ENCODE assay signal across 8 cellular contexts in the genomic region with DNA sequence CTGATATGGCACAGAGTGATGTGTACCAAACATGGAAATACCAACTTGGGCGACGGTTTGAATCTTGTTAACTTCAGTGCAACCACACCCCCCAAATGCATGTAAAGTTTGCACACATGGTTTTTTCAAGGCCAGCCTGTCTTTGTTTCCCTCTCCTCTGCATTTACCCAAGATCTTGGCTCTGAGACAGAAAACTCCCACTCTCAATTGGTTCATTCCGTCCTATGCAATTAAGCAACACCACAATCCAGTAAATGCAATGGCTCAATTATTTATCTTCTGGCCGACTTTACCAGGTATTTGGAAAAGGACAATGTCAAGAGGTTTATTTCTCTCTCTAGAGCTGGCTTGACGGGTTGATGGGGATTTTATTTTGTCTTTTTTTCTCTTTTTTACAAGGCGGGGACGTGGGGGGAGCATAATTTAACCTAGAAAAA. TPM values are rescaled to one million over a fixed set of nuclear protein-coding genes. Genes with fewer than 3 reads are reported as not detected.
DNase-seq lines count a peak whose midpoint lies in the region; ATAC-seq and TF ChIP-seq lines count a peak whose summit lies in the region.

No MANE protein-coding gene starts in this region.

- peaks cover 0 to 26% (median 3%) of the 10 kb centered on the region in 3 donors for H3K36me3 Mint-ChIP-seq in CD8-positive, alpha-beta memory T cell
- H3K36me3 Mint-ChIP-seq in activated T-helper 17 cell treated with anti-CD3 and anti-CD28 coated beads, Interleukin-2, amount 50 U/mL, for 72 hours (ENCODE audit: low read depth): peaks cover 68% of the 10 kb centered on the region

- POLR2A ChIA-PET in CD8-positive, alpha-beta memory T cell (lab: Charles Lee): interaction anchor here (0.8 kb wide), 1 partner anchor 46 kb away, joined by 3 read pairs; no protein-coding TSS in a partner anchor

- peak overlapping the region; percentile 94 for H3K4me3 ChIP-seq in CD8-positive, alpha-beta memory T cell (ENCODE audit: low read length)
- H3K4me3 ChIP-seq in Loucy (ENCODE audit: low read length, poor library complexity, severe bottlenecking) (peak overlapping the region; percentile 90), right atrium auricular region (peak overlapping the region; percentile 92 to 97), skeletal muscle satellite cell (ENCODE audit: low read length) (peak overlapping the region; percentile 84)

- H3K27me3 ChIP-seq in CD8-positive, alpha-beta memory T cell (ENCODE audit: insufficient read depth, low read length, poor library complexity, severe bottlenecking): no peaks in the 10 kb centered on the region
- H3K27me3 ChIP-seq in Loucy (ENCODE audit: insufficient read depth, low read length, poor library complexity, severe bottlenecking): no peaks in the 10 kb centered on the region
- no peaks in the 10 kb centered on the region for H3K27me3 ChIP-seq in right atrium auricular region
- no peaks in the 10 kb centered on the region for H3K27me3 ChIP-seq in skeletal muscle satellite cell (ENCODE audit: control insufficient read depth, insufficient read depth, low read length)

- CTCF ChIA-PET in CD8-positive, alpha-beta memory T cell (lab: Charles Lee): interaction anchor here (1.6 to 1.7 kb wide), 2 partner anchors 16 to 75 kb away, joined by 5 to 6 read pairs; no protein-coding TSS in a partner anchor

- peak overlapping the region; percentile 100 for H3K27ac ChIP-seq in CD8-positive, alpha-beta memory T cell (ENCODE audit: low read depth, low read length)
- peak overlapping the region; percentile 100 for H3K27ac ChIP-seq in right atrium auricular region

- no peak overlapping the region for H2AFZ ChIP-seq in Loucy (ENCODE audit: low read length)

- H3K4me3 Mint-ChIP-seq in CD8-positive, alpha-beta memory T cell: peak overlapping the region; percentile 88 to 99 (median 94)
- peak overlapping the region; percentile 93 for H3K4me3 Mint-ChIP-seq in activated T-helper 17 cell treated with anti-CD3 and anti-CD28 coated beads, Interleukin-2, amount 50 U/mL, for 72 hours

- no peaks in the 10 kb centered on the region for H3K9me2 ChIP-seq in Loucy (replicated peaks; ENCODE audit: low read depth, low read length)

- peaks cover 33% of the 10 kb centered on the region for H3K4me1 ChIP-seq in CD8-positive, alpha-beta memory T cell (ENCODE audit: insufficient read depth, low read length)
- H3K4me1 ChIP-seq in Loucy (ENCODE audit: insufficient read depth, low read length, poor library complexity, severe bottlenecking) (peaks cover 36% of the 10 kb centered on the region), right atrium auricular region (peaks cover 0 to 57% of the 10 kb centered on the region in 2 donors), skeletal muscle satellite cell (ENCODE audit: control insufficient read depth, insufficient read depth, low read length) (peaks cover 18% of the 10 kb centered on the region)

- peak overlapping the region; percentile 91 for H3K4me2 ChIP-seq in Loucy (ENCODE audit: low read depth, low read length, poor library complexity, severe bottlenecking)
- H3K4me2 ChIP-seq in skeletal muscle satellite cell (ENCODE audit: low read length): peak overlapping the region; percentile 86

- H3K9ac ChIP-seq in Loucy (ENCODE audit: low read depth, low read length, poor library complexity, severe bottlenecking) (peak overlapping the region; percentile 97), skeletal muscle satellite cell (ENCODE audit: low read depth, low read length) (peak overlapping the region; percentile 91)

- no peaks in the 10 kb centered on the region for H3K9me3 ChIP-seq in CD8-positive, alpha-beta memory T cell (ENCODE audit: low read length)
- H3K9me3 ChIP-seq in Loucy (ENCODE audit: insufficient read depth, low read depth, low read length): no peaks in the 10 kb centered on the region
- H3K9me3 ChIP-seq in right atrium auricular region: no peaks in the 10 kb centered on the region
- H3K9me3 ChIP-seq in skeletal muscle satellite cell (replicated peaks; ENCODE audit: low read length): no peaks in the 10 kb centered on the region

- H3F3A ChIP-seq in Loucy (ENCODE audit: low read depth): 0 out of 2 replicates have a peak, but pooled peaks cover 2% of the 10 kb centered on the region

- DNase-seq in CD8-positive, alpha-beta memory T cell: peak in 2 of 5 donors; percentile 22 to 36
- DNase-seq in right atrium auricular region (ENCODE audit: low spot score) (no peak), NCI-H446 (lab: John Stamatoyannopoulos, UW) (no peak), NCI-H2196 (lab: John Stamatoyannopoulos, UW; ENCODE audit: unreplicated experiment) (no peak)

- no peak for ATAC-seq in activated T-helper 17 cell treated with anti-CD3 and anti-CD28 coated beads, Interleukin-2, amount 50 U/mL, for 72 hours (replicated peaks)
- ATAC-seq in HG03439 (IDR thresholded peaks at IDR 0.05; ENCODE audit: unreplicated experiment): no peak

- no peaks in the 10 kb centered on the region for H3K9me3 Mint-ChIP-seq in CD8-positive, alpha-beta memory T cell
- no peaks in the 10 kb centered on the region for H3K9me3 Mint-ChIP-seq in activated T-helper 17 cell treated with anti-CD3 and anti-CD28 coated beads, Interleukin-2, amount 50 U/mL, for 72 hours

- no peak for TF ChIP-seq CTCF in Loucy (conservative IDR thresholded peaks at IDR 0.05; ENCODE audit: low read length)
- no peak for TF ChIP-seq CTCF in right atrium auricular region (IDR thresholded peaks at IDR 0.05)

- peaks cover 38% of the 10 kb centered on the region for H4K20me1 ChIP-seq in Loucy (ENCODE audit: insufficient read depth, low read length, poor library complexity, severe bottlenecking)

- no peaks in the 10 kb centered on the region for H3K27me3 Mint-ChIP-seq in CD8-positive, alpha-beta memory T cell
- H3K27me3 Mint-ChIP-seq in activated T-helper 17 cell treated with anti-CD3 and anti-CD28 coated beads, Interleukin-2, amount 50 U/mL, for 72 hours: no peaks in the 10 kb centered on the region

- peaks cover 38 to 69% (median 48%) of the 10 kb centered on the region in 3 donors for H3K4me1 Mint-ChIP-seq in CD8-positive, alpha-beta memory T cell
- peaks cover 42% of the 10 kb centered on the region for H3K4me1 Mint-ChIP-seq in activated T-helper 17 cell treated with anti-CD3 and anti-CD28 coated beads, Interleukin-2, amount 50 U/mL, for 72 hours

- H3K79me2 ChIP-seq in Loucy (ENCODE audit: insufficient read depth, low read length): peaks cover 58% of the 10 kb centered on the region

- peak overlapping the region; percentile 98 to 100 (median 100) for H3K27ac Mint-ChIP-seq in CD8-positive, alpha-beta memory T cell
- peak overlapping the region; percentile 100 for H3K27ac Mint-ChIP-seq in activated T-helper 17 cell treated with anti-CD3 and anti-CD28 coated beads, Interleukin-2, amount 50 U/mL, for 72 hours

- no peaks in the 10 kb centered on the region for H3K36me3 ChIP-seq in CD8-positive, alpha-beta memory T cell (ENCODE audit: insufficient read depth, low read length)
- H3K36me3 ChIP-seq in Loucy (ENCODE audit: insufficient read depth, low read length) (no peaks in the 10 kb centered on the region), right atrium auricular region (peaks cover 4% of the 10 kb centered on the region), skeletal muscle satellite cell (ENCODE audit: insufficient read depth, low read length) (no peaks in the 10 kb centered on the region)

RNA-seq across cellular contexts. Expression of gene STAT3, which starts 1.0 kb away (rescaled TPM):
- total RNA-seq in CD8-positive, alpha-beta memory T cell: 100 to 1,000 TPM; 148 to 155 TPM
- polyA plus RNA-seq in CD8-positive, alpha-beta memory T cell: 166 TPM
- total RNA-seq in activated T-helper 17 cell treated with anti-CD3 and anti-CD28 coated beads, Interleukin-2, amount 50 U/mL, for 72 hours: 100 to 1,000 TPM; 179 to 429 TPM
- 100 to 1,000 TPM; 105 to 150 TPM for total RNA-seq in right atrium auricular region
- 67.7 and 76.2 TPM in 2 replicates for total RNA-seq in skeletal muscle satellite cell (2012; rRNA removed)

RNA-seq across cellular contexts. Expression of gene CAVIN1, which starts 35.8 kb away (rescaled TPM):
- total RNA-seq in CD8-positive, alpha-beta memory T cell: under 1 TPM; 0.18 to 0.22 TPM
- not detected for polyA plus RNA-seq in CD8-positive, alpha-beta memory T cell
- total RNA-seq in activated T-helper 17 cell treated with anti-CD3 and anti-CD28 coated beads, Interleukin-2, amount 50 U/mL, for 72 hours: 1 to 10 TPM; 2.5 to 6.1 TPM
- 100 to 1,000 TPM; 202 to 348 TPM for total RNA-seq in right atrium auricular region
- 663 and 678 TPM in 2 replicates for total RNA-seq in skeletal muscle satellite cell (2012; rRNA removed)

Comparison
In these comparisons a context has a peak if more than half of its experiments do, and no peak if none do; other contexts are left out.
1. RNA of gene CAVIN1, which starts 35.8 kb away (total RNA-seq): 202 to 348 TPM in right atrium auricular region; 2.5 to 6.1 TPM in activated T-helper 17 cell treated with anti-CD3 and anti-CD28 coated beads, Interleukin-2, amount 50 U/mL, for 72 hours and 0.18 to 0.22 TPM in CD8-positive, alpha-beta memory T cell; every median in the first group is over 10 times any median in the second.
2. Peak in every context shown above with its lines, with median percentiles within 50 percentile points of each other: H3K4me3 ChIP-seq.